11 cellular contexts compared by ENCODE assay signal in the genomic region with DNA sequence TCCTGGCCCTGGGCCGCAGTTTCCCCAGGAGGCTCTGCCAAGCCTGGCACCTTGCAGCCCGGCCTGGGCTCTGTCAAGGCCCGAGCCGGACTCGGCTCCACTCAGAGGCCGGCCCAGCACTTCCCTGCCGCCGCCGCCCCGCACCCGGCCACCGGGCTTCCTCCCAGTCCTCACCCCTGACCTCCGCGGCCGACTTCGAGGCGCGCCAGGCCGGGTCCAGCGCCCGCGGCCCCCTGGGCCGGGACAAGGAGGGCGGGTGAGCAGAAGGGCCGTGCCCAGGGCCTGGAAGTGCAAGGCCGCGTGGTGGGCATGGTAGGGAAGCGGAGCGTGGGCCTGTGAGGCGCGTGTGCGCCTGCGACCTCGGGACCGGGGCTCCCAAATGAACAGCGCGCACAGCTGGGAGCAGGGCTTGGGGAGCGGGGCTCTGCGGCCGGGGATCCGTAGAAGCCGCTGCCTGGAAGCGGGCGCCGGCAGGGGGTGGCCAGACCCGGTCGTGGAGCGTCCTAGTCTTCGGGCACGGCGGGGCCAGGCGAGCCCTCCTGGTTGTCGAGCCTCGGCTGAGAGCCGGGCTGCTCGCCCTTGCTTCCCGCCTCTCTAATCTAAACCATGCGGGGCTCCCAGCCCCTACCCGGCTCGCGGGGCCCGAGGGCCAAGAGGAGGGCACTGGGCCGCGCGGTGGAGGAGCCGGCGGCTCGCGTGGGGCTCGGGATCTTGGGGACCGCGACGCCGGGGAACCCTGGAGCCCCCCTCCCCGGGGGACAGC. TPM values are rescaled to one million over a fixed set of nuclear protein-coding genes. Genes with fewer than 3 reads are reported as not detected.
DNase-seq lines count a peak whose midpoint lies in the region; ATAC-seq and TF ChIP-seq lines count a peak whose summit lies in the region.
"Had no signal": no experiment of that assay in that cellular context is flagged by ENCODE, and none has a peak within 500 bp of the region (broad histone marks: within the 10 kb centered on the region; RNA-seq: fewer than 3 reads in every experiment).

No MANE protein-coding gene starts in this region.

- no peaks in the 10 kb centered on the region for H4K20me1 ChIP-seq in PC-3 (ENCODE audit: low read length)

- H2BK15ac ChIP-seq in neuronal stem cell (ENCODE audit: low read length), result no peak overlapping the region

- no peaks in the 10 kb centered on the region for H3F3A ChIP-seq in PC-3 (ENCODE audit: low read length, unreplicated experiment)

- H4K8ac ChIP-seq in neuronal stem cell (ENCODE audit: low read depth, low read length), result no peak overlapping the region

- H3K4me3 ChIP-seq in MG63 (peak overlapping the region; percentile 49), neuronal stem cell (ENCODE audit: low read length in 2 of 2) (no peak overlapping the region), PC-3 (ENCODE audit: low read length) (no peak overlapping the region)

- H3K27me3 ChIP-seq in MG63 (no peaks in the 10 kb centered on the region), neuronal stem cell (ENCODE audit: control insufficient read depth in 3 of 3, insufficient read depth in 3 of 3, low read depth in 1 of 3, low read length in 3 of 3) (peaks cover 43 to 99% (median 60%) of the 10 kb centered on the region in 3 experiments), PC-3 (ENCODE audit: low read length) (no peaks in the 10 kb centered on the region)

- H3K4me2 ChIP-seq in neuronal stem cell (ENCODE audit: insufficient read depth, low read length, poor library complexity, severe bottlenecking) (peak overlapping the region; percentile 70), PC-3 (ENCODE audit: low read length) (no peak overlapping the region)

- POLR2A ChIA-PET in PC-3 (lab: Charles Lee; ENCODE audit: unreplicated experiment), result no interaction called here

- H2BK12ac ChIP-seq in neuronal stem cell (ENCODE audit: low read length), result no peak overlapping the region

- H3K4me1 ChIP-seq in neuronal stem cell (ENCODE audit: control insufficient read depth in 2 of 2, insufficient read depth in 1 of 2, low read depth in 1 of 2, low read length in 2 of 2) (peaks cover 6 to 7% of the 10 kb centered on the region in 2 donors), PC-3 (ENCODE audit: insufficient read depth, low read length) (no peaks in the 10 kb centered on the region)

- no peaks in the 10 kb centered on the region for H3K79me1 ChIP-seq in neuronal stem cell (ENCODE audit: low read depth, low read length)

- BruUV-seq in PC-3 (replicated peaks; lab: Mats Ljungman, UMichigan), result no TSS peak

- ATAC-seq in Right ventricle myocardium superior (ENCODE audit: poor library complexity), result peak; percentile 34
- no peak for ATAC-seq in PC-3
- no peak for ATAC-seq in HG02642 (IDR thresholded peaks at IDR 0.05; ENCODE audit: poor library complexity, unreplicated experiment)

- WGBS in neuronal stem cell (ENCODE audit: extremely low coverage in 2 of 2, insufficient read length in 2 of 2, insufficient replicate concordance in 1 of 2), 2 donors, result no CpG with 5 or more reads among the region's 75 CpGs

- CTCF ChIA-PET in PC-3 (lab: Charles Lee), result no interaction called here

- H2BK120ac ChIP-seq in neuronal stem cell (ENCODE audit: low read depth, low read length), result no peak overlapping the region

- no peaks in the 10 kb centered on the region for H3K9me2 ChIP-seq in PC-3 (replicated peaks; ENCODE audit: low read length)

- no peak overlapping the region for H3K27ac ChIP-seq in neuronal stem cell (replicated peaks; ENCODE audit: low read length)
- no peak overlapping the region for H3K27ac ChIP-seq in PC-3 (ENCODE audit: low read length)

- no peak overlapping the region for H3K4ac ChIP-seq in neuronal stem cell (ENCODE audit: low read length)

- H3K9me3 ChIP-seq in MG63 (no peaks in the 10 kb centered on the region), neuronal stem cell (replicated peaks in 1 of 2; ENCODE audit: control insufficient read depth in 2 of 2, insufficient read depth in 1 of 2, low read depth in 1 of 2, low read length in 2 of 2) (peaks cover 3 to 18% of the 10 kb centered on the region in 2 donors), PC-3 (ENCODE audit: low read length) (no peaks in the 10 kb centered on the region)

- no peak overlapping the region for H2BK5ac ChIP-seq in neuronal stem cell (ENCODE audit: low read length)

- H2AFZ ChIP-seq in neuronal stem cell (ENCODE audit: low read length) (peak overlapping the region; percentile 82), PC-3 (ENCODE audit: low read length) (no peak overlapping the region)

- peak overlapping the region; percentile 29 for H2AK5ac ChIP-seq in neuronal stem cell (ENCODE audit: low read depth, low read length)

- H3K18ac ChIP-seq in neuronal stem cell (ENCODE audit: low read length), result peak overlapping the region; percentile 77

- peak overlapping the region; percentile 65 for H3K23ac ChIP-seq in neuronal stem cell (ENCODE audit: low read depth, low read length, poor library complexity)

- TF ChIP-seq CTCF in PC-3 (conservative IDR thresholded peaks at IDR 0.05; ENCODE audit: low read depth, low read length), result no peak

- DNase-seq in AG08395 (ENCODE audit: low spot score) (peak; percentile 37), MG63 (no peak), Right ventricle myocardium superior (no peak), neuronal stem cell (ENCODE audit: low spot score) (no peak), PC-3 (no peak), EL (no peak), HUDEP-2 (lab: John Stamatoyannopoulos, UW; ENCODE audit: unreplicated experiment in 76 of 76) (no peak)
- DNase-seq: Caco-2, natural killer cell, NCI-H526 treated with DMSO at 0.1 percent for 48 hours had no signal

- H3K79me2 ChIP-seq in PC-3 (ENCODE audit: low read length), result no peaks in the 10 kb centered on the region

- H4K91ac ChIP-seq in neuronal stem cell (ENCODE audit: low read depth, low read length, poor library complexity), result no peak overlapping the region

- intact Hi-C loops in Right ventricle myocardium superior (cut with DNase I), result no loop called here
- intact Hi-C loops in PC-3 (cut with micrococcal nuclease), result no loop called here

- H3K9ac ChIP-seq in neuronal stem cell (ENCODE audit: low read depth, low read length, poor library complexity), result peak overlapping the region; percentile 78
- H3K9ac ChIP-seq in PC-3 (ENCODE audit: low read length), result no peak overlapping the region

- H3K36me3 ChIP-seq in MG63 (no peaks in the 10 kb centered on the region), neuronal stem cell (replicated peaks in 1 of 2; ENCODE audit: control insufficient read depth in 2 of 2, insufficient read depth in 2 of 2, low read length in 2 of 2) (no peaks in the 10 kb centered on the region), PC-3 (ENCODE audit: low read depth, low read length) (no peaks in the 10 kb centered on the region)

- H3K14ac ChIP-seq in neuronal stem cell (ENCODE audit: low read length), result no peak overlapping the region

RNA-seq across cellular contexts. Expression of gene TBX4, which starts 0.5 kb away (rescaled TPM):
- 0.76 and 0.89 TPM in 2 replicates for total RNA-seq in MG63 (2014; rRNA removed; shearing (Covaris generic); ENCODE audit: low replicate concordance)
- not detected for total RNA-seq in Right ventricle myocardium superior
- not detected for polyA plus RNA-seq in neuronal stem cell (2013, experiment 1 of 2)
- not detected for polyA plus RNA-seq in neuronal stem cell (2013, experiment 2 of 2)
- total RNA-seq in PC-3 (2014; rRNA removed), result not detected in 2 replicates
- total RNA-seq: natural killer cell had no signal

RNA-seq across cellular contexts. Expression of gene TBX2, which starts 52.1 kb away (rescaled TPM):
- total RNA-seq in MG63 (2014; rRNA removed; shearing (Covaris generic); ENCODE audit: low replicate concordance), result 1.8 and 8.3 TPM in 2 replicates
- 13.1 TPM for total RNA-seq in Right ventricle myocardium superior
- polyA plus RNA-seq in neuronal stem cell (2013, experiment 1 of 2), result not detected
- not detected for polyA plus RNA-seq in neuronal stem cell (2013, experiment 2 of 2)
- 7.1 and 8.5 TPM in 2 replicates for total RNA-seq in PC-3 (2014; rRNA removed)
